Comparison of ENCODE assay signal across 18 cellular contexts in genomic region chr10:124527996-124528395, GRCh38.
A peak's percentile ranks its signal among the peaks of the same experiment; 100 is the strongest.
DNase-seq lines count a peak whose midpoint lies in the region; ATAC-seq and TF ChIP-seq lines count a peak whose summit lies in the region.
"Had no signal": no experiment of that assay in that cellular context is flagged by ENCODE, and none has a peak within 500 bp of the region (broad histone marks: within the 10 kb centered on the region; RNA-seq: fewer than 3 reads in every experiment).

No MANE protein-coding gene starts in this region.

- WGBS in psoas muscle, 3 donors, result 81 to 92% (median 86%) methylated on average over 9 of the region's 9 CpGs

- peaks cover 20% of the 10 kb centered on the region for H3K4me1 ChIP-seq in psoas muscle

- H3K36me3 Mint-ChIP-seq in CD14-positive monocyte (no peaks in the 10 kb centered on the region), chondrocyte (ENCODE audit: low read depth) (no peaks in the 10 kb centered on the region)
- no peaks in the 10 kb centered on the region for H3K36me3 Mint-ChIP-seq in stimulated activated memory B cell treated with anti-CD40 and anti-IgM and Interleukin-4, amounts not matched to agents 10 μg/mL and 1 μg/mL and 100 μg/mL, for 72 hours
- H3K36me3 Mint-ChIP-seq: CD4-positive, alpha-beta memory T cell had no signal

- no peak overlapping the region for H3K27ac ChIP-seq in psoas muscle
- H3K27ac ChIP-seq: 22Rv1, A549, C4-2B had no signal

- TF ChIP-seq CTCF in CD14-positive monocyte (IDR thresholded peaks at IDR 0.05), result no peak
- TF ChIP-seq CTCF in chondrocyte (IDR thresholded peaks at IDR 0.05), result no peak
- no peak for TF ChIP-seq CTCF in psoas muscle (IDR thresholded peaks at IDR 0.05)

- ATAC-seq in Right ventricle myocardium inferior (no peak), psoas muscle (no peak)
- no peak for ATAC-seq in stimulated activated memory B cell treated with anti-CD40 and anti-IgM and Interleukin-4, amounts not matched to agents 10 μg/mL and 1 μg/mL and 100 μg/mL, for 72 hours
- ATAC-seq: A549, GM12878 had no signal

- H3K4me1 Mint-ChIP-seq in CD14-positive monocyte (peaks cover 20% of the 10 kb centered on the region), chondrocyte (ENCODE audit: low read depth) (peaks cover 14% of the 10 kb centered on the region)
- peaks cover 49% of the 10 kb centered on the region for H3K4me1 Mint-ChIP-seq in stimulated activated memory B cell treated with anti-CD40 and anti-IgM and Interleukin-4, amounts not matched to agents 10 μg/mL and 1 μg/mL and 100 μg/mL, for 72 hours

- DNase-seq in Right ventricle myocardium inferior (ENCODE audit: missing footprints) (peak; percentile 22), cardiac septum (ENCODE audit: low spot score) (no peak), CD14-positive monocyte (ENCODE audit: low spot score) (peak; percentile 30), chondrocyte (ENCODE audit: low spot score) (peak; percentile 69), psoas muscle (peak; percentile 7 to 10), NCI-H1436 (lab: John Stamatoyannopoulos, UW) (no peak), DMS79 (lab: John Stamatoyannopoulos, UW) (no peak)
- DNase-seq: AML-193; Calu3; CD4-positive, alpha-beta memory T cell; DND-41; EL; H9 had no signal

- H3K4me3 ChIP-seq in psoas muscle, result no peak overlapping the region
- H3K4me3 ChIP-seq: A549, GM12878 had no signal

- H3K4me3 Mint-ChIP-seq in CD14-positive monocyte (no peak overlapping the region), chondrocyte (ENCODE audit: unreplicated experiment) (no peak overlapping the region)
- H3K4me3 Mint-ChIP-seq in stimulated activated memory B cell treated with anti-CD40 and anti-IgM and Interleukin-4, amounts not matched to agents 10 μg/mL and 1 μg/mL and 100 μg/mL, for 72 hours, result no peak overlapping the region
- H3K4me3 Mint-ChIP-seq: CD4-positive, alpha-beta memory T cell; H9 had no signal

- no peak overlapping the region for H3K27ac Mint-ChIP-seq in CD14-positive monocyte
- H3K27ac Mint-ChIP-seq in chondrocyte (ENCODE audit: unreplicated experiment), result no peak overlapping the region
- H3K27ac Mint-ChIP-seq in stimulated activated memory B cell treated with anti-CD40 and anti-IgM and Interleukin-4, amounts not matched to agents 10 μg/mL and 1 μg/mL and 100 μg/mL, for 72 hours, result no peak overlapping the region
- H3K27ac Mint-ChIP-seq: CD4-positive, alpha-beta memory T cell had no signal

- H3K36me3 ChIP-seq in psoas muscle (ENCODE audit: insufficient read depth in 1 of 2, low read depth in 1 of 2), result no peaks in the 10 kb centered on the region

- peaks cover 2% of the 10 kb centered on the region in 3 donors for H3K27me3 Mint-ChIP-seq in CD14-positive monocyte (ENCODE audit: low read depth in 3 of 3)
- no peaks in the 10 kb centered on the region for H3K27me3 Mint-ChIP-seq in chondrocyte (ENCODE audit: low read depth)
- no peaks in the 10 kb centered on the region for H3K27me3 Mint-ChIP-seq in stimulated activated memory B cell treated with anti-CD40 and anti-IgM and Interleukin-4, amounts not matched to agents 10 μg/mL and 1 μg/mL and 100 μg/mL, for 72 hours
- H3K27me3 Mint-ChIP-seq: CD4-positive, alpha-beta memory T cell had no signal

- intact Hi-C loops in Right ventricle myocardium inferior (cut with DNase I) (no loop called here), cardiac septum (cut with DNase I) (no loop called here), CD14-positive monocyte (cut with micrococcal nuclease) (no loop called here), psoas muscle (cut with DNase I) (loop anchor here in 1 of 2 donors (5.0 kb wide), 1 partner anchor 214 kb away; the partner anchor contains the start of gene FAM53B)

- H3K9me3 Mint-ChIP-seq in CD14-positive monocyte, result peaks cover 0 to 2% (median 0%) of the 10 kb centered on the region in 7 donors
- H3K9me3 Mint-ChIP-seq in chondrocyte (ENCODE audit: low read depth), result no peaks in the 10 kb centered on the region
- H3K9me3 Mint-ChIP-seq in stimulated activated memory B cell treated with anti-CD40 and anti-IgM and Interleukin-4, amounts not matched to agents 10 μg/mL and 1 μg/mL and 100 μg/mL, for 72 hours, result no peaks in the 10 kb centered on the region
- H3K9me3 Mint-ChIP-seq: CD4-positive, alpha-beta memory T cell; H9 had no signal

- no peaks in the 10 kb centered on the region for H3K27me3 ChIP-seq in psoas muscle (ENCODE audit: insufficient read depth in 3 of 3, low read length in 2 of 3)

- no peaks in the 10 kb centered on the region for H3K9me3 ChIP-seq in psoas muscle
- H3K9me3 ChIP-seq: A549 had no signal

Comparison
In these comparisons a context has a peak if more than half of its experiments do, and no peak if none do; other contexts are left out.
1. DNase-seq: peak in Right ventricle myocardium inferior (single experiment), CD14-positive monocyte (single experiment), chondrocyte (single experiment) and psoas muscle (2 of 2); none in cardiac septum (single experiment), NCI-H1436 (single experiment) and DMS79 (single experiment).